In the genomic region with DNA sequence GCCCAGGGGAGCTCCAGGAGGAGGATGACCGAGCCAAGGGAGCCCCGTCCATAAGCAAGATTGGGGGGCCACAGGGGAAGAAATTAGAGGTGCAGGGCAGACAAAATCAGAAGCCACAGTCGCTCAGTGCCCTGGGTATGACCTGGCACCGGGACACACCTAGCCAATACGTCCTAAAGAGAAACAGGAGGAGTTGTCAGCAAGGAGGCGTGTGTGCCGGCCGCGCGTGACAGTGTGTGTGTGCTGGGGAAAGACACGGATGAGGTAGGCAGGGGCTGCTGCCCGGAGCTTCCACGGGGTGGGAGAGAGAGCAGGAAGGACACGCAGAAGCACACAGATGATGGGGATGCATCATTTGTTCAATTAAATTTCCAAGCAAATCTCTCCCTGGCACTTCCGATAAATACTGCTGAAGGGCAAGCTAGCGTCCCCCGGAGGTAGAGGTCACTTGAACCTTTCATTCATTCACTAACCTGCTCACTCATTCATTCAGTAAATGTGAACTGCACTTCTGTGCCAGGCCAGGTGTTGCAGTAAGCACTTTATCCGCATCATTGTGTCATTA, we compare ENCODE assay signal across 1 cellular context.
TF ChIP-seq lines count a peak whose summit lies in the region.

No MANE protein-coding gene starts in this region.

TF ChIP-seq in SK-N-SH, 30 proteins besides CTCF, POLR2A, EP300 and RAD21:
- TF ChIP-seq, protein P1, sequence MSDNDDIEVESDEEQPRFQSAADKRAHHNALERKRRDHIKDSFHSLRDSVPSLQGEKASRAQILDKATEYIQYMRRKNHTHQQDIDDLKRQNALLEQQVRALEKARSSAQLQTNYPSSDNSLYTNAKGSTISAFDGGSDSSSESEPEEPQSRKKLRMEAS (IDR thresholded peaks at IDR 0.05; ENCODE audit: low read depth), result no peak
- TF ChIP-seq GATA2 (CRISPR knock-in tag; IDR thresholded peaks at IDR 0.05), result no peak
- TF ChIP-seq GABPA (IDR thresholded peaks at IDR 0.05; ENCODE audit: low read depth), result no peak
- TF ChIP-seq RCOR1 (IDR thresholded peaks at IDR 0.05; ENCODE audit: low read length), result no peak
- TF ChIP-seq, protein P2, sequence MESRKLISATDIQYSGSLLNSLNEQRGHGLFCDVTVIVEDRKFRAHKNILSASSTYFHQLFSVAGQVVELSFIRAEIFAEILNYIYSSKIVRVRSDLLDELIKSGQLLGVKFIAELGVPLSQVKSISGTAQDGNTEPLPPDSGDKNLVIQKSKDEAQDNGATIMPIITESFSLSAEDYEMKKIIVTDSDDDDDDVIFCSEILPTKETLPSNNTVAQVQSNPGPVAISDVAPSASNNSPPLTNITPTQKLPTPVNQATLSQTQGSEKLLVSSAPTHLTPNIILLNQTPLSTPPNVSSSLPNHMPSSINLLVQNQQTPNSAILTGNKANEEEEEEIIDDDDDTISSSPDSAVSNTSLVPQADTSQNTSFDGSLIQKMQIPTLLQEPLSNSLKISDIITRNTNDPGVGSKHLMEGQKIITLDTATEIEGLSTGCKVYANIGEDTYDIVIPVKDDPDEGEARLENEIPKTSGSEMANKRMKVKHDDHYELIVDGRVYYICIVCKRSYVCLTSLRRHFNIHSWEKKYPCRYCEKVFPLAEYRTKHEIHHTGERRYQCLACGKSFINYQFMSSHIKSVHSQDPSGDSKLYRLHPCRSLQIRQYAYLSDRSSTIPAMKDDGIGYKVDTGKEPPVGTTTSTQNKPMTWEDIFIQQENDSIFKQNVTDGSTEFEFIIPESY (IDR thresholded peaks at IDR 0.05; ENCODE audit: borderline replicate concordance, low read depth), result no peak
- TF ChIP-seq FOXJ3 (CRISPR knock-in tag; IDR thresholded peaks at IDR 0.05), result no peak
- TF ChIP-seq NFIC (IDR thresholded peaks at IDR 0.05; ENCODE audit: borderline replicate concordance), result no peak
- TF ChIP-seq TAF1 (IDR thresholded peaks at IDR 0.05; ENCODE audit: borderline replicate concordance, low read depth, low read length), result no peak
- TF ChIP-seq CHD2 (IDR thresholded peaks at IDR 0.05; ENCODE audit: low read length, partially characterized antibody), result no peak
